Comparison of ENCODE assay signal across 2 cellular contexts in genomic region chr3:157535667-157536066, GRCh38.
TF ChIP-seq lines count a peak whose summit lies in the region.

No MANE protein-coding gene starts in this region.

TF ChIP-seq in K562, 482 proteins besides CTCF, POLR2A, EP300 and RAD21:
- TF ChIP-seq RBM25 (IDR thresholded peaks at IDR 0.05; ENCODE audit: low read depth, low read length, severe bottlenecking) (peak; percentile 24), ILK (tag; IDR thresholded peaks at IDR 0.05; ENCODE audit: borderline replicate concordance, low read depth) (no peak), ETS1 (conservative IDR thresholded peaks at IDR 0.05; ENCODE audit: control insufficient read depth, low read depth, low read length) (no peak), ZNF507 (tag; conservative IDR thresholded peaks at IDR 0.05) (peak; percentile 96), NCOA2 (IDR thresholded peaks at IDR 0.05; ENCODE audit: partially characterized antibody in 2 of 2) (peak in 1 of 2 experiments; percentile 15), ZNF354B (CRISPR knock-in tag; IDR thresholded peaks at IDR 0.05) (peak; percentile 78)
TF ChIP-seq in K562: peak in this region for 4.

TF ChIP-seq in endothelial cell of umbilical vein, 7 proteins besides CTCF, POLR2A, EP300 and RAD21:
- no peak for TF ChIP-seq EZH2 (IDR thresholded peaks at IDR 0.05; ENCODE audit: borderline replicate concordance, low read depth, low read length, severe bottlenecking)
- TF ChIP-seq POLR2AphosphoS5 (IDR thresholded peaks at IDR 0.05; ENCODE audit: insufficient read depth, low read depth, low read length): no peak
- no peak for TF ChIP-seq MYC (IDR thresholded peaks at IDR 0.05; ENCODE audit: low read depth, low read length)
- no peak for TF ChIP-seq GATA2 (IDR thresholded peaks at IDR 0.05; ENCODE audit: insufficient read depth, insufficient read length, low read depth, low read length)
- no peak for TF ChIP-seq FOS (IDR thresholded peaks at IDR 0.05; ENCODE audit: borderline replicate concordance, insufficient read depth, low read length)
- TF ChIP-seq MAX (IDR thresholded peaks at IDR 0.05; ENCODE audit: insufficient read depth, insufficient read length): no peak
- no peak for TF ChIP-seq JUN (IDR thresholded peaks at IDR 0.05; ENCODE audit: borderline replicate concordance, insufficient read depth, insufficient read length, low read depth)
